ENCODE assay signal across 14 cellular contexts in genomic region chr16:2388875-2389433, GRCh38. TPM values are rescaled to one million over a fixed set of nuclear protein-coding genes. Genes with fewer than 3 reads are reported as not detected.
DNase-seq lines count a peak whose midpoint lies in the region; ATAC-seq and TF ChIP-seq lines count a peak whose summit lies in the region.
"Had no signal": no experiment of that assay in that cellular context is flagged by ENCODE, and none has a peak within 500 bp of the region (broad histone marks: within the 10 kb centered on the region; RNA-seq: fewer than 3 reads in every experiment).

No MANE protein-coding gene starts in this region.

- intact Hi-C loops in IMR-90 (cut with micrococcal nuclease), result no loop called here

- H3K27ac ChIP-seq in IMR-90 (ENCODE audit: insufficient read depth, low read length) (no peak overlapping the region), SJCRH30 (peak overlapping the region; percentile 30; the same call in 1 of the 2 replicates)

- no peak for TF ChIP-seq RAD21 in IMR-90 (IDR thresholded peaks at IDR 0.05; ENCODE audit: low read length)

- H3K14ac ChIP-seq in IMR-90 (replicated peaks; ENCODE audit: low read depth, low read length), result no peak overlapping the region

- 0 out of 2 replicates have a peak, but pooled peaks cover 3% of the 10 kb centered on the region for H3K4me1 ChIP-seq in IMR-90 (ENCODE audit: control insufficient read depth, insufficient read depth, low read length)
- no peaks in the 10 kb centered on the region for H3K4me1 ChIP-seq in SJCRH30

- H3K18ac ChIP-seq in IMR-90 (ENCODE audit: low read depth, low read length), result no peak overlapping the region

- H2BK20ac ChIP-seq in IMR-90 (ENCODE audit: low read depth, low read length), result no peak overlapping the region

- no CpG with 5 or more reads among the region's 2 CpGs for WGBS in IMR-90 (ENCODE audit: extremely low coverage in 2 of 2, insufficient read length in 1 of 2), 2 experiments

- DNase-seq in AG10803 (ENCODE audit: low read depth), result peak; percentile 39
- DNase-seq in IMR-90, result peak; percentile 82
- peak; percentile 71 to 74 for DNase-seq in SJCRH30
- peak; percentile 2 for DNase-seq in glomerular visceral epithelial cell (ENCODE audit: extremely low spot score)
- no peak for DNase-seq in NCI-H226
- DNase-seq in stimulated activated CD4-positive, alpha-beta T cell treated with anti-CD3 and anti-CD28 coated beads, Interleukin-4, amount 100 ng/mL, for 4 hours, result no peak
- no peak for DNase-seq in SK-N-DZ (ENCODE audit: low spot score)
- DNase-seq: activated CD4-positive, CD25-positive, alpha-beta regulatory T cell; activated naive CD4-positive, alpha-beta T cell treated with Interleukin-2 at 50 U/mL for 16 hours; CD8-positive, alpha-beta T cell; endodermal cell; kidney; OCI-M1 had no signal

- no peak overlapping the region for H3K4ac ChIP-seq in IMR-90 (ENCODE audit: low read depth, low read length)

- no peak overlapping the region for H3K4me3 ChIP-seq in AG10803 (ENCODE audit: low read length)
- no peak overlapping the region for H3K4me3 ChIP-seq in IMR-90 (ENCODE audit: insufficient read depth, low read depth, low read length)
- no peak overlapping the region for H3K4me3 ChIP-seq in SJCRH30

- peak; percentile 67; the same call in 1 of the 2 replicates for ATAC-seq in IMR-90 (ENCODE audit: low read depth)
- no peak for ATAC-seq in HG03354 (IDR thresholded peaks at IDR 0.05; ENCODE audit: poor library complexity, severe bottlenecking, unreplicated experiment)
- ATAC-seq: CD8-positive, alpha-beta T cell had no signal

- no peak overlapping the region for H3K23ac ChIP-seq in IMR-90 (ENCODE audit: low read depth, low read length)

- no peak overlapping the region for H4K5ac ChIP-seq in IMR-90 (ENCODE audit: low read depth, low read length)

- H2AK9ac ChIP-seq in IMR-90 (replicated peaks; ENCODE audit: low read depth, low read length, poor library complexity), result no peak overlapping the region

- no peak overlapping the region for H2BK5ac ChIP-seq in IMR-90 (ENCODE audit: low read depth, low read length, poor library complexity, severe bottlenecking)

- H3K9me3 ChIP-seq in IMR-90 (ENCODE audit: control insufficient read depth, insufficient read depth, low read length) (peaks cover 5% of the 10 kb centered on the region; the same call in 1 of the 2 replicates), SJCRH30 (replicated peaks) (no peaks in the 10 kb centered on the region)

- TF ChIP-seq CTCF in AG10803 (conservative IDR thresholded peaks at IDR 0.05; ENCODE audit: low read length) (no peak), IMR-90 (conservative IDR thresholded peaks at IDR 0.05; ENCODE audit: low read depth, low read length) (no peak)

- no peaks in the 10 kb centered on the region for H3K9me1 ChIP-seq in IMR-90 (ENCODE audit: insufficient read depth, low read length)

- no peak overlapping the region for H3K9ac ChIP-seq in IMR-90 (ENCODE audit: low read depth, low read length)

- H2BK120ac ChIP-seq in IMR-90 (ENCODE audit: low read depth, low read length), result no peak overlapping the region

- no peak for TF ChIP-seq POLR2A in IMR-90 (IDR thresholded peaks at IDR 0.05; ENCODE audit: low read depth, low read length)

- H2AK5ac ChIP-seq in IMR-90 (ENCODE audit: low read depth, low read length), result no peak overlapping the region

- POLR2A ChIA-PET in IMR-90 (lab: Charles Lee; ENCODE audit: unreplicated experiment), result no interaction called here

- no peak overlapping the region for H3K56ac ChIP-seq in IMR-90 (ENCODE audit: extremely low read depth, insufficient read depth, low read length)

- H3K27me3 ChIP-seq in IMR-90 (ENCODE audit: control insufficient read depth, insufficient read depth, low read length) (peaks cover 4% of the 10 kb centered on the region; the same call in 1 of the 2 replicates), SJCRH30 (no peaks in the 10 kb centered on the region)

- H3K79me1 ChIP-seq in IMR-90 (ENCODE audit: low read depth in 1 of 2, low read length in 2 of 2), result no peaks in the 10 kb centered on the region

- no peak overlapping the region for H2BK15ac ChIP-seq in IMR-90 (ENCODE audit: low read depth, low read length)

- H3K36me3 ChIP-seq in IMR-90 (ENCODE audit: control insufficient read depth, insufficient read depth, low read length), result no peaks in the 10 kb centered on the region
- H3K36me3 ChIP-seq in SJCRH30, result no peaks in the 10 kb centered on the region

- H4K91ac ChIP-seq in IMR-90 (ENCODE audit: insufficient read depth, low read depth, low read length), result no peak overlapping the region

- BruUV-seq in IMR-90 (replicated peaks; lab: Mats Ljungman, UMichigan), result no TSS peak

- CTCF ChIA-PET in IMR-90 (lab: Yijun Ruan, JAX), result no interaction called here

- in situ Hi-C loops in IMR-90 (cut with MboI; ENCODE audit: low sequenced_read_pairs), result loop anchor here (25.0 kb wide), 1 partner anchor 502 kb away; no protein-coding TSS in a partner anchor

- no peak overlapping the region for H3K4me2 ChIP-seq in IMR-90 (ENCODE audit: low read depth, low read length)

- no peak overlapping the region for H4K8ac ChIP-seq in IMR-90 (ENCODE audit: low read depth in 2 of 2, low read length in 2 of 2)

- H4K20me1 ChIP-seq in IMR-90 (ENCODE audit: insufficient read depth, low read length), result no peaks in the 10 kb centered on the region

- no peak overlapping the region for H2AFZ ChIP-seq in IMR-90 (replicated peaks; ENCODE audit: low read length, poor library complexity)

- dilution Hi-C loops in IMR-90 (cut with HindIII; ENCODE audit: low sequenced_read_pairs, unreplicated experiment), result no loop called here

TF ChIP-seq in IMR-90, 13 proteins besides CTCF, POLR2A, EP300 and RAD21:
- TF ChIP-seq, protein P1, sequence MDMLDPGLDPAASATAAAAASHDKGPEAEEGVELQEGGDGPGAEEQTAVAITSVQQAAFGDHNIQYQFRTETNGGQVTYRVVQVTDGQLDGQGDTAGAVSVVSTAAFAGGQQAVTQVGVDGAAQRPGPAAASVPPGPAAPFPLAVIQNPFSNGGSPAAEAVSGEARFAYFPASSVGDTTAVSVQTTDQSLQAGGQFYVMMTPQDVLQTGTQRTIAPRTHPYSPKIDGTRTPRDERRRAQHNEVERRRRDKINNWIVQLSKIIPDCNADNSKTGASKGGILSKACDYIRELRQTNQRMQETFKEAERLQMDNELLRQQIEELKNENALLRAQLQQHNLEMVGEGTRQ (IDR thresholded peaks at IDR 0.05; ENCODE audit: low read depth, low read length), result no peak
- TF ChIP-seq MAFK (IDR thresholded peaks at IDR 0.05; ENCODE audit: low read depth, low read length), result no peak
- no peak for TF ChIP-seq RCOR1 (IDR thresholded peaks at IDR 0.05; ENCODE audit: insufficient replicate concordance, low read length)

RNA-seq across cellular contexts. Expression of gene CCNF, which starts 40.3 kb away (rescaled TPM):
- 19.2 and 20.1 TPM in 2 replicates for total RNA-seq in IMR-90 (2012; rRNA removed)
- 7.8 and 8.2 TPM in 2 replicates for polyA plus RNA-seq in IMR-90 (2012; rRNA removed)
- 5.4 and 6.1 TPM in 2 replicates for polyA plus RNA-seq in IMR-90 (2012; cell fraction: cytosol; rRNA removed)
- polyA plus RNA-seq in IMR-90 (2012; cell fraction: nucleus; rRNA removed; ENCODE audit: low replicate concordance), result 7.7 and 18.3 TPM in 2 replicates
- total RNA-seq in SJCRH30 (2014; rRNA removed; shearing (Covaris generic)), result 52.8 and 54.8 TPM in 2 replicates
- 56.4 and 70.1 TPM in 2 replicates for polyA plus RNA-seq in SK-N-DZ (2014; cell fraction: cytosol; rRNA removed)
- 58.5 and 63.8 TPM in 2 replicates for polyA plus RNA-seq in SK-N-DZ (2014; cell fraction: nucleus; rRNA removed)

RNA-seq across cellular contexts. Expression of gene ABCA3, which starts 48.4 kb away (rescaled TPM):
- total RNA-seq in IMR-90 (2012; rRNA removed), result 0.18 TPM in 1 of 2 replicates, not detected in the other
- 0.22 and 0.32 TPM in 2 replicates for polyA plus RNA-seq in IMR-90 (2012; rRNA removed)
- 0.24 and 0.34 TPM in 2 replicates for polyA plus RNA-seq in IMR-90 (2012; cell fraction: cytosol; rRNA removed)
- polyA plus RNA-seq in IMR-90 (2012; cell fraction: nucleus; rRNA removed; ENCODE audit: low replicate concordance), result 0.29 and 0.54 TPM in 2 replicates
- 0.10 TPM in 2 replicates for total RNA-seq in SJCRH30 (2014; rRNA removed; shearing (Covaris generic))
- 27.9 and 34.3 TPM in 2 replicates for polyA plus RNA-seq in SK-N-DZ (2014; cell fraction: cytosol; rRNA removed)
- polyA plus RNA-seq in SK-N-DZ (2014; cell fraction: nucleus; rRNA removed), result 44.9 and 55.5 TPM in 2 replicates

Comparison
In these comparisons a context has a peak if more than half of its experiments do, and no peak if none do; other contexts are left out.
1. DNase-seq: peak in AG10803 (single experiment), IMR-90 (single experiment), SJCRH30 (2 of 2) and glomerular visceral epithelial cell (single experiment); none in NCI-H226 (single experiment), stimulated activated CD4-positive, alpha-beta T cell treated with anti-CD3 and anti-CD28 coated beads, Interleukin-4, amount 100 ng/mL, for 4 hours (0 of 2) and SK-N-DZ (single experiment).